In the genomic region with DNA sequence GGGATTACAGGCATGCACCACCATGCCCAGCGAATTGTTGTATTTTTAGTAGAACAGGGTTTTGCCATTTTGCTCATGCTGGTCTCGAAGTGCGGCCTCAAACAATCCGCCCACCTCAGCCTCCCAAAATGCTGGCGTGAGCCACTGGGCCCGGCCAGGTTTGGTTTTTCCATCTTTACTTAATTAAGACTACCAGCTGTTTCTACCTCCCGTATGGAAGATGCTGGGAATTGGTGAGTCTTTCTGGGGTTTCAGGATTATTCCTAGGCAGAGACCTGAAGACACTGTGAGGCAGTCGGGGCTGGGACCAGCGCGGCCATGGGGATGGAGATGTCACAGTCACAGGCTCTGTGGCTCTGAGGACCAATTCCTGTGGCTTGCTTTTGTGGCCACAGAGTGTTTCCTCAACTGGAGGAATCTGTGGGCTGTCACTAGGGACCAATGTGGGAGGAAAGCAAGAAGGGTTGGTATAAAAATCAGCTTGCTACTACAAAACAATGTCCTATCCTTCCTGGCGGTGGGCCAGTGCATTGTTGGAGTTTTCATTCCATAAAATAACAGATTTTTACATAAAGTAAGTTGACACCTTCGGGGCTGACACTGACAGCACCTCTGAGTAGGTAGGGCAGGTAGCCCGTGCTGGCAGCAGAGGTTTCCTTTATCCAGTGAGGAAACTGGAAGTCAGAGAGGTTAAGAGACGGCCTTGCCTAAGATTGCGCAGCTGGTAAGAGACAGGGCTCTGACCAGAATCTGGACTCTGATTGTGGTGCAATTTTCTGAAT, we compare ENCODE assay signal across 14 cellular contexts. TPM values are rescaled to one million over a fixed set of nuclear protein-coding genes. Genes with fewer than 3 reads are reported as not detected.
A peak's percentile ranks its signal among the peaks of the same experiment; 100 is the strongest.
DNase-seq lines count a peak whose midpoint lies in the region; ATAC-seq and TF ChIP-seq lines count a peak whose summit lies in the region.
"Had no signal": no experiment of that assay in that cellular context is flagged by ENCODE, and none has a peak within 500 bp of the region (broad histone marks: within the 10 kb centered on the region; RNA-seq: fewer than 3 reads in every experiment).

No MANE protein-coding gene starts in this region.

- H3K4me1 Mint-ChIP-seq in activated naive CD4-positive, alpha-beta T cell treated with anti-CD3 and anti-CD28 coated beads, Interleukin-2, amount 10 ng/mL, durations not matched to agents 7 days and 5 days = peaks cover 34% of the 10 kb centered on the region

- CTCF ChIA-PET in activated naive CD4-positive, alpha-beta T cell treated with anti-CD3 and anti-CD28 coated beads, Interleukin-2, amount 10 ng/mL, durations not matched to agents 7 days and 5 days (lab: Charles Lee) = interaction anchor here (2.2 kb wide), 1 partner anchor 106 kb away, joined by 6 read pairs; no protein-coding TSS in a partner anchor

- H3K4me3 ChIP-seq in fibroblast of pulmonary artery (replicated peaks; ENCODE audit: low read depth, low read length) = no peak overlapping the region

- no peaks in the 10 kb centered on the region for H3K27me3 Mint-ChIP-seq in activated naive CD4-positive, alpha-beta T cell treated with anti-CD3 and anti-CD28 coated beads, Interleukin-2, amount 10 ng/mL, durations not matched to agents 7 days and 5 days
- H3K27me3 Mint-ChIP-seq: progenitor cell of endocrine pancreas had no signal

- H3K27ac ChIP-seq in C4-2B = peak overlapping the region; percentile 53

- H3K4me3 Mint-ChIP-seq in activated naive CD4-positive, alpha-beta T cell treated with anti-CD3 and anti-CD28 coated beads, Interleukin-2, amount 10 ng/mL, durations not matched to agents 7 days and 5 days = no peak overlapping the region

- H3K27ac Mint-ChIP-seq in activated naive CD4-positive, alpha-beta T cell treated with anti-CD3 and anti-CD28 coated beads, Interleukin-2, amount 10 ng/mL, durations not matched to agents 7 days and 5 days = no peak overlapping the region

- H3K9me3 Mint-ChIP-seq in activated naive CD4-positive, alpha-beta T cell treated with anti-CD3 and anti-CD28 coated beads, Interleukin-2, amount 10 ng/mL, durations not matched to agents 7 days and 5 days = no peaks in the 10 kb centered on the region

- intact Hi-C loops in posterior vena cava (cut with DNase I) = no loop called here

- ATAC-seq in HG02763 (IDR thresholded peaks at IDR 0.05; ENCODE audit: unreplicated experiment) = no peak
- no peak for ATAC-seq in GM18867 (IDR thresholded peaks at IDR 0.05; ENCODE audit: unreplicated experiment)

- TF ChIP-seq CTCF in C4-2B (conservative IDR thresholded peaks at IDR 0.05) (no peak), fibroblast of pulmonary artery (IDR thresholded peaks at IDR 0.05; ENCODE audit: low read length, missing control alignments) (no peak)

- H3K36me3 Mint-ChIP-seq in activated naive CD4-positive, alpha-beta T cell treated with anti-CD3 and anti-CD28 coated beads, Interleukin-2, amount 10 ng/mL, durations not matched to agents 7 days and 5 days = peaks cover 2% of the 10 kb centered on the region

- DNase-seq in UCSD-AML1 (lab: John Stamatoyannopoulos, UW; ENCODE audit: unreplicated experiment) = peak; percentile 44
- DNase-seq in fibroblast of pulmonary artery (ENCODE audit: low read depth) = peak; percentile 42
- peak; percentile 71 for DNase-seq in posterior vena cava (ENCODE audit: low spot score)
- DNase-seq in SK-N-DZ (ENCODE audit: low spot score) = no peak
- DNase-seq in activated naive CD4-positive, alpha-beta T cell treated with anti-CD3 and anti-CD28 coated beads, Interleukin-2, amount 10 ng/mL, durations not matched to agents 7 days and 5 days = no peak
- DNase-seq: activated CD4-positive, alpha-beta T cell treated with anti-CD3 and anti-CD28 coated beads for 1 hour; NCI-H1930; NK-92 treated with Interleukin-12 subunit alpha and Interleukin-12 subunit beta, amount 100 ng/mL, for 24 hours; stimulated activated CD4-positive, alpha-beta T cell treated with anti-CD3 and anti-CD28 coated beads, Interleukin-1b, Interleukin-23, amount 100 ng/mL, for 48 hours had no signal

RNA-seq across cellular contexts. Expression of a gene that starts 8.4 kb away (rescaled TPM):
- total RNA-seq in posterior vena cava = 1,000 to 10,000 TPM; 2,679 to 3,454 TPM
- polyA plus RNA-seq in SK-N-DZ (2014; cell fraction: cytosol; rRNA removed) = 136 and 163 TPM in 2 replicates
- polyA plus RNA-seq in SK-N-DZ (2014; cell fraction: nucleus; rRNA removed) = 112 and 279 TPM in 2 replicates

RNA-seq across cellular contexts. Expression of a gene that starts 25.7 kb away (rescaled TPM):
- 1 to 10 TPM; 5.8 to 9.5 TPM for total RNA-seq in posterior vena cava
- polyA plus RNA-seq in SK-N-DZ (2014; cell fraction: cytosol; rRNA removed) = 0.90 and 1.5 TPM in 2 replicates
- 5.9 and 6.9 TPM in 2 replicates for polyA plus RNA-seq in SK-N-DZ (2014; cell fraction: nucleus; rRNA removed)
- total RNA-seq: Daoy had no signal

RNA-seq across cellular contexts. Expression of a gene that starts 58.5 kb away (rescaled TPM):
- 10 to 100 TPM; 26.7 to 31.5 TPM for total RNA-seq in posterior vena cava
- polyA plus RNA-seq in SK-N-DZ (2014; cell fraction: cytosol; rRNA removed) = 0.42 and 1.0 TPM in 2 replicates
- 2.1 and 2.9 TPM in 2 replicates for polyA plus RNA-seq in SK-N-DZ (2014; cell fraction: nucleus; rRNA removed)

Comparison
In these comparisons a context has a peak if more than half of its experiments do, and no peak if none do; other contexts are left out.
1. DNase-seq: peak in UCSD-AML1 (single experiment), fibroblast of pulmonary artery (single experiment) and posterior vena cava (single experiment); none in SK-N-DZ (single experiment) and activated naive CD4-positive, alpha-beta T cell treated with anti-CD3 and anti-CD28 coated beads, Interleukin-2, amount 10 ng/mL, durations not matched to agents 7 days and 5 days (single experiment).